In genomic region chr17:42554250-42555121, GRCh38 we compare ENCODE assay signal across 1 cellular context.
A peak's percentile ranks its signal among the peaks of the same experiment; 100 is the strongest.
TF ChIP-seq lines count a peak whose summit lies in the region.

No MANE protein-coding gene starts in this region.

TF ChIP-seq in HepG2, 621 proteins besides CTCF, POLR2A, EP300 and RAD21 (continued from another document and continues in another):
- TF ChIP-seq CREB3 (CRISPR knock-in tag; IDR thresholded peaks at IDR 0.05) = no peak
- peak; percentile 53; the same call in 1 of the 2 replicates for TF ChIP-seq TP53 (CRISPR knock-in tag; conservative IDR thresholded peaks at IDR 0.05)
- TF ChIP-seq MED1 (CRISPR knock-in tag; IDR thresholded peaks at IDR 0.05) = peak; percentile 92
- TF ChIP-seq HNRNPK (IDR thresholded peaks at IDR 0.05; ENCODE audit: low read depth, low read length, poor library complexity, severe bottlenecking) = no peak
- peak; percentile 95 for TF ChIP-seq ZSCAN21 (CRISPR knock-in tag; IDR thresholded peaks at IDR 0.05; ENCODE audit: borderline replicate concordance)
- no peak for TF ChIP-seq PLRG1 (conservative IDR thresholded peaks at IDR 0.05)
- peak; percentile 20; the same call in 1 of the 2 replicates for TF ChIP-seq HMG20A (CRISPR knock-in tag; IDR thresholded peaks at IDR 0.05; ENCODE audit: borderline replicate concordance)
- peak; percentile 59; the same call in 1 of the 2 replicates for TF ChIP-seq ZNF691 (CRISPR knock-in tag; IDR thresholded peaks at IDR 0.05; ENCODE audit: borderline replicate concordance, low read depth)
- no peak for TF ChIP-seq TERF1 (CRISPR knock-in tag; IDR thresholded peaks at IDR 0.05)
- TF ChIP-seq CEBPG (CRISPR knock-in tag; IDR thresholded peaks at IDR 0.05) = peak; percentile 46
- peak; percentile 63 for TF ChIP-seq AGO2 (optimal IDR thresholded peaks at IDR 0.05; ENCODE audit: low read depth, low read length)
- no peak; the same call in 1 of the 2 replicates for TF ChIP-seq ZNF598 (CRISPR knock-in tag; IDR thresholded peaks at IDR 0.05; ENCODE audit: borderline replicate concordance)
- no peak for TF ChIP-seq ZNF530 (CRISPR knock-in tag; IDR thresholded peaks at IDR 0.05; ENCODE audit: low read depth)
- TF ChIP-seq SMARCC2 (IDR thresholded peaks at IDR 0.05) = no peak
- TF ChIP-seq ZNF737 (CRISPR knock-in tag; IDR thresholded peaks at IDR 0.05; ENCODE audit: borderline replicate concordance) = no peak
- peak; percentile 88; the same call in 1 of the 2 replicates for TF ChIP-seq ZNF331 (CRISPR knock-in tag; IDR thresholded peaks at IDR 0.05)
- no peak for TF ChIP-seq ZFYVE20 (CRISPR knock-in tag; IDR thresholded peaks at IDR 0.05; ENCODE audit: borderline replicate concordance, low read depth)
- TF ChIP-seq HCFC1 (IDR thresholded peaks at IDR 0.05; ENCODE audit: low read depth, low read length) = peak; percentile 40
- TF ChIP-seq ZNF790 (CRISPR knock-in tag; IDR thresholded peaks at IDR 0.05; ENCODE audit: borderline replicate concordance) = 0 out of 2 replicates have a peak, but pooled peaks have one; percentile 42
- no peak; the same call in 1 of the 2 replicates for TF ChIP-seq PRDM4 (CRISPR knock-in tag; IDR thresholded peaks at IDR 0.05; ENCODE audit: borderline replicate concordance)
- no peak for TF ChIP-seq ZFP62 (CRISPR knock-in tag; IDR thresholded peaks at IDR 0.05)
- no peak for TF ChIP-seq CC2D1A (CRISPR knock-in tag; IDR thresholded peaks at IDR 0.05)
- TF ChIP-seq ATF7 (IDR thresholded peaks at IDR 0.05) = peak; percentile 53
- peak; percentile 95 for TF ChIP-seq ATF7 (CRISPR knock-in tag; IDR thresholded peaks at IDR 0.05)
- TF ChIP-seq SRSF1 (optimal IDR thresholded peaks at IDR 0.05; ENCODE audit: low read depth, low read length) = peak; percentile 89
- TF ChIP-seq DMAP1 (CRISPR knock-in tag; IDR thresholded peaks at IDR 0.05) = peak; percentile 92
- peak; percentile 92 for TF ChIP-seq ZNF605 (CRISPR knock-in tag; IDR thresholded peaks at IDR 0.05)
- TF ChIP-seq USF2 (IDR thresholded peaks at IDR 0.05; ENCODE audit: low read depth, low read length) = no peak
- TF ChIP-seq USF2 (CRISPR knock-in tag; IDR thresholded peaks at IDR 0.05; ENCODE audit: borderline replicate concordance) = no peak; the same call in 1 of the 2 replicates
- TF ChIP-seq TBL1XR1 (IDR thresholded peaks at IDR 0.05; ENCODE audit: borderline replicate concordance, low read length, partially characterized antibody) = no peak
- no peak for TF ChIP-seq ZFP36 (IDR thresholded peaks at IDR 0.05; ENCODE audit: borderline replicate concordance, low read depth, low read length, partially characterized antibody)
- TF ChIP-seq ZBTB46 (CRISPR knock-in tag; IDR thresholded peaks at IDR 0.05; ENCODE audit: borderline replicate concordance) = no peak; the same call in 1 of the 2 replicates
- peak; percentile 72; the same call in 1 of the 2 replicates for TF ChIP-seq ZNF142 (CRISPR knock-in tag; IDR thresholded peaks at IDR 0.05)
- no peak for TF ChIP-seq RARG (CRISPR knock-in tag; IDR thresholded peaks at IDR 0.05; ENCODE audit: low read depth)
- no peak; the same call in 1 of the 2 replicates for TF ChIP-seq ZNF567 (CRISPR knock-in tag; IDR thresholded peaks at IDR 0.05; ENCODE audit: borderline replicate concordance)
- no peak; the same call in none of the 2 replicates for TF ChIP-seq ZNF878 (CRISPR knock-in tag; IDR thresholded peaks at IDR 0.05)
- peak; percentile 47; the same call in 1 of the 2 replicates for TF ChIP-seq ZMYM3 (CRISPR knock-in tag; IDR thresholded peaks at IDR 0.05)
- peak; percentile 97 for TF ChIP-seq GABPB1 (CRISPR knock-in tag; IDR thresholded peaks at IDR 0.05)
- TF ChIP-seq ETV5 (CRISPR knock-in tag; IDR thresholded peaks at IDR 0.05; ENCODE audit: borderline replicate concordance) = peak; percentile 90
- TF ChIP-seq ZNF7 (CRISPR knock-in tag; IDR thresholded peaks at IDR 0.05) = no peak
- no peak for TF ChIP-seq PAF1 (CRISPR knock-in tag; IDR thresholded peaks at IDR 0.05)
- TF ChIP-seq ZBTB4 (CRISPR knock-in tag; IDR thresholded peaks at IDR 0.05; ENCODE audit: borderline replicate concordance) = 0 out of 2 replicates have a peak, but pooled peaks have one; percentile 42
- TF ChIP-seq PBX2 (CRISPR knock-in tag; IDR thresholded peaks at IDR 0.05) = no peak
